In the genomic region with DNA sequence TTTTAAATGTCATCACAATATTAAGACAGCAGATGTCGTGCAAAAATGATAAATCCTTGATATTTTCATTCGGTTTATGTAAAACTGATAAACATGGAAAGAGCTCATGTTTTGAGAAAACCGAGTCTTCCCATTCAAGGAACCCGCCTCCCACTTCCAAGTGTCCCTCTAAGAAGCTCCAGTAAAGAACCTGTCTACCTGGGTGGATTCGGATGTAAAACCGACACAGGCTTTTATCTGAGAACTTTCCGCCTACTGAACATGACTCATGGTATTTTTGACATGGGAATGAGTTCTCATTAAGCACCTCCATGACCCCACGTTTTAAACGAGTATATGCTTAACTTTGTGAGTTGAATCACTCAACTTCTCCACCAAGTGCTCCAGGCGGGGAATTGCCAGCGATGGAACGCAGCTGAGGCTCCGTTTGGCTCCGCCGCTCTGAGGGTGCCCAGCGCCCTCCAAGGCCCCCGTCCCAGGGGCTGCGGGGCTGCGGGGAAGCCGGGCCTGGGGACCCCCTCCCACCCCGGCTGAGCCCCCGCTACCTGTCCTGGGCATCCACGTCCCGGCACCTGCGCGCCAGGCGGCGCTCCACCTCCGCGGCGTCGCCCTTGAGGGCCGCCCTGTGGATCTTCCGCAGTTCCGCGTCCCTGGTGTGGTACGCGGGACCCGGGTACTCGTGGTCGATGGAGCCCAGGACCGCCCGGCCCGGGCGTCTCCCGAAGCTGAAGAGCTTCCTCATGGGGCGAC, we compare ENCODE assay signal across 7 cellular contexts.
DNase-seq lines count a peak whose midpoint lies in the region; ATAC-seq and TF ChIP-seq lines count a peak whose summit lies in the region.

No MANE protein-coding gene starts in this region.

- H3K27ac ChIP-seq in effector memory CD4-positive, alpha-beta T cell (ENCODE audit: insufficient read depth, low read length, poor library complexity, severe bottlenecking) = no peak overlapping the region

- ATAC-seq in GM18505 (IDR thresholded peaks at IDR 0.05; ENCODE audit: unreplicated experiment) = peak; percentile 24
- ATAC-seq in HG03442 (IDR thresholded peaks at IDR 0.05; ENCODE audit: unreplicated experiment) = peak; percentile 17
- peak; percentile 45 for ATAC-seq in WTC11
- ATAC-seq in GM18858 (IDR thresholded peaks at IDR 0.05; ENCODE audit: unreplicated experiment) = no peak

- H3K27me3 Mint-ChIP-seq in WTC11 (ENCODE audit: low read depth) = peaks cover 85% of the 10 kb centered on the region

- peaks cover 23% of the 10 kb centered on the region for H3K27me3 ChIP-seq in effector memory CD4-positive, alpha-beta T cell (replicated peaks; ENCODE audit: control insufficient read depth, insufficient read depth, low read length, poor library complexity, severe bottlenecking)
- peaks cover 55% of the 10 kb centered on the region for H3K27me3 ChIP-seq in mononuclear cell (ENCODE audit: insufficient read depth, low read length)

- peaks cover 9% of the 10 kb centered on the region for H3K4me1 ChIP-seq in effector memory CD4-positive, alpha-beta T cell (ENCODE audit: control insufficient read depth, insufficient read depth, low read length, poor library complexity, severe bottlenecking)
- peaks cover 18% of the 10 kb centered on the region for H3K4me1 ChIP-seq in mononuclear cell (ENCODE audit: insufficient read depth, low read length)

- peak; percentile 46 for DNase-seq in WTC11 (ENCODE audit: low spot score)
- peak in 1 of 3 donors; percentile 8 for DNase-seq in effector memory CD4-positive, alpha-beta T cell
- DNase-seq in stimulated activated naive CD4-positive, alpha-beta T cell treated with Interleukin-2 at 50 U/mL for 16 hours (lab: John Stamatoyannopoulos, UW) = peak; percentile 37

- no peak for TF ChIP-seq POLR2A in GM18505 (IDR thresholded peaks at IDR 0.05; ENCODE audit: borderline replicate concordance, extremely low read depth, insufficient read depth, insufficient read length)

- no peaks in the 10 kb centered on the region for H3K9me3 ChIP-seq in effector memory CD4-positive, alpha-beta T cell (ENCODE audit: control insufficient read depth, low read length)
- H3K9me3 ChIP-seq in mononuclear cell (ENCODE audit: low read depth, low read length) = no peaks in the 10 kb centered on the region

- POLR2A ChIA-PET in WTC11 (lab: Charles Lee) = no interaction called here

- H3K36me3 ChIP-seq in effector memory CD4-positive, alpha-beta T cell (ENCODE audit: control insufficient read depth, insufficient read depth, low read length) = no peaks in the 10 kb centered on the region

- no peak overlapping the region for H3K27ac Mint-ChIP-seq in WTC11

- peak overlapping the region; percentile 73 for H3K4me3 ChIP-seq in effector memory CD4-positive, alpha-beta T cell (ENCODE audit: insufficient read depth, low read depth, low read length, poor library complexity, severe bottlenecking)
- peak overlapping the region; percentile 46 for H3K4me3 ChIP-seq in mononuclear cell (ENCODE audit: low read length)

- H3K4me1 Mint-ChIP-seq in WTC11 = peaks cover 8% of the 10 kb centered on the region; the same call in 1 of the 2 replicates

- no peak for TF ChIP-seq CTCF in WTC11 (IDR thresholded peaks at IDR 0.05)

- peaks cover 5% of the 10 kb centered on the region for H3K9me3 Mint-ChIP-seq in WTC11

- CTCF ChIA-PET in WTC11 (lab: Charles Lee) = interaction anchor here (0.6 to 2.4 kb wide), 15 partner anchors 10 to 1446 kb away, joined by 3 to 55 read pairs (median 4); no protein-coding TSS in a partner anchor

- peak overlapping the region; percentile 72 for H3K4me3 Mint-ChIP-seq in WTC11

- peaks cover 4% of the 10 kb centered on the region; the same call in 1 of the 2 replicates for H3K36me3 Mint-ChIP-seq in WTC11

TF ChIP-seq in WTC11, 78 proteins besides CTCF, POLR2A, EP300 and RAD21:
- TF ChIP-seq ZNF263 (CRISPR knock-in tag; IDR thresholded peaks at IDR 0.05; ENCODE audit: low read depth) (no peak), SMAD3 (CRISPR knock-in tag; IDR thresholded peaks at IDR 0.05; ENCODE audit: borderline replicate concordance) (no peak), KAT7 (CRISPR knock-in tag; IDR thresholded peaks at IDR 0.05; ENCODE audit: borderline replicate concordance) (no peak), IRF2 (CRISPR knock-in tag; IDR thresholded peaks at IDR 0.05; ENCODE audit: borderline replicate concordance, low read depth) (no peak), RELA (CRISPR knock-in tag; IDR thresholded peaks at IDR 0.05; ENCODE audit: borderline replicate concordance) (no peak)
- TF ChIP-seq, protein P1, sequence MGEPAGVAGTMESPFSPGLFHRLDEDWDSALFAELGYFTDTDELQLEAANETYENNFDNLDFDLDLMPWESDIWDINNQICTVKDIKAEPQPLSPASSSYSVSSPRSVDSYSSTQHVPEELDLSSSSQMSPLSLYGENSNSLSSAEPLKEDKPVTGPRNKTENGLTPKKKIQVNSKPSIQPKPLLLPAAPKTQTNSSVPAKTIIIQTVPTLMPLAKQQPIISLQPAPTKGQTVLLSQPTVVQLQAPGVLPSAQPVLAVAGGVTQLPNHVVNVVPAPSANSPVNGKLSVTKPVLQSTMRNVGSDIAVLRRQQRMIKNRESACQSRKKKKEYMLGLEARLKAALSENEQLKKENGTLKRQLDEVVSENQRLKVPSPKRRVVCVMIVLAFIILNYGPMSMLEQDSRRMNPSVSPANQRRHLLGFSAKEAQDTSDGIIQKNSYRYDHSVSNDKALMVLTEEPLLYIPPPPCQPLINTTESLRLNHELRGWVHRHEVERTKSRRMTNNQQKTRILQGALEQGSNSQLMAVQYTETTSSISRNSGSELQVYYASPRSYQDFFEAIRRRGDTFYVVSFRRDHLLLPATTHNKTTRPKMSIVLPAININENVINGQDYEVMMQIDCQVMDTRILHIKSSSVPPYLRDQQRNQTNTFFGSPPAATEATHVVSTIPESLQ (CRISPR knock-in tag; IDR thresholded peaks at IDR 0.05) = no peak
